In genomic region chr2:240564571-240565266, GRCh38 we compare ENCODE assay signal across 1 cellular context.
TF ChIP-seq lines count a peak whose summit lies in the region.

No MANE protein-coding gene starts in this region.

TF ChIP-seq in WTC11, 78 proteins besides CTCF, POLR2A, EP300 and RAD21 (continued from another document):
- no peak for TF ChIP-seq E2F1 (CRISPR knock-in tag; IDR thresholded peaks at IDR 0.05)
- TF ChIP-seq TEAD4 (CRISPR knock-in tag; IDR thresholded peaks at IDR 0.05), result no peak
